Comparison of ENCODE assay signal across 11 cellular contexts in the genomic region with DNA sequence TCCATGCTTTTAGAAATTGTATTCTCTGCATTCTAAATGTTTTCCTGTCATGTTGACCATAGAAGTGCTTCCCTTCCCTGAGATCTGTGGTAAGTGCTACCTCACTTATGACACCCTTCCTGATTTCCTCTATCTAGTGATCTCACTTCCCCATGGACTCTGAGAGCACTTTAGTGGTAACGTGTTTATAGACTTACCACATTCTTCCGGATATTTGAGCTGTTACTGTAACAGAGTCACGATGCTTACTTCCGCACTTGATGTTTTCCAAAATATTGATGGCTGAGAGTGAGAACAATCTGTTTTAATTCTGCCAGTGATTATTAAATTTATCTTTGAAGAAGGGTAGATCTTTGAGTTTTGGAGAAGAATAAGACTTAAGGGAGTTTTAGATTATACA.
DNase-seq lines count a peak whose midpoint lies in the region; ATAC-seq and TF ChIP-seq lines count a peak whose summit lies in the region.
"Had no signal": no experiment of that assay in that cellular context is flagged by ENCODE, and none has a peak within 500 bp of the region (broad histone marks: within the 10 kb centered on the region; RNA-seq: fewer than 3 reads in every experiment).

No MANE protein-coding gene starts in this region.

- H3K36me3 Mint-ChIP-seq in activated CD4-positive, alpha-beta T cell treated with anti-CD3 and anti-CD28 coated beads, Interleukin-2, amount 10 ng/mL, durations not matched to agents 24 days and 14 days (ENCODE audit: low read depth) = peaks cover 39% of the 10 kb centered on the region
- peaks cover 22% of the 10 kb centered on the region for H3K36me3 Mint-ChIP-seq in stimulated activated memory B cell treated with anti-CD40 and anti-IgM and Interleukin-4, amounts not matched to agents 10 μg/mL and 1 μg/mL and 100 μg/mL, for 72 hours
- H3K36me3 Mint-ChIP-seq in progenitor cell of endocrine pancreas (ENCODE audit: insufficient read depth) = peaks cover 4% of the 10 kb centered on the region

- peak; percentile 51 for DNase-seq in activated CD4-positive, alpha-beta T cell treated with anti-CD3 and anti-CD28 coated beads, Interleukin-2, amount 10 ng/mL, durations not matched to agents 24 days and 14 days
- no peak for DNase-seq in activated CD4-positive, alpha-beta T cell treated with anti-CD3 and anti-CD28 coated beads for 4 hours
- peak; percentile 92 for DNase-seq in SKM-1 (lab: John Stamatoyannopoulos, UW; ENCODE audit: unreplicated experiment)
- peak; percentile 55 for DNase-seq in fibroblast of pulmonary artery (ENCODE audit: low read depth)
- no peak for DNase-seq in activated gamma-delta T cell (lab: John Stamatoyannopoulos, UW)
- no peak for DNase-seq in anterior cingulate cortex (lab: John Stamatoyannopoulos, UW)
- no peak for DNase-seq in progenitor cell of endocrine pancreas (ENCODE audit: low spot score, unreplicated experiment)
- DNase-seq: NCI-H2029 treated with DMSO at 0.1 percent for 48 hours, SHP77, substantia nigra had no signal

- intact Hi-C loops in activated CD4-positive, alpha-beta T cell treated with anti-CD3 and anti-CD28 coated beads, Interleukin-2, amount 10 ng/mL, durations not matched to agents 24 days and 14 days (cut with micrococcal nuclease) = loop anchor here (1.0 to 5.0 kb wide), 4 partner anchors 15 to 1403 kb away; a partner anchor contains a TSS

- H3K4me1 Mint-ChIP-seq in activated CD4-positive, alpha-beta T cell treated with anti-CD3 and anti-CD28 coated beads, Interleukin-2, amount 10 ng/mL, durations not matched to agents 24 days and 14 days = peaks cover 51% of the 10 kb centered on the region
- peaks cover 37% of the 10 kb centered on the region for H3K4me1 Mint-ChIP-seq in stimulated activated memory B cell treated with anti-CD40 and anti-IgM and Interleukin-4, amounts not matched to agents 10 μg/mL and 1 μg/mL and 100 μg/mL, for 72 hours
- H3K4me1 Mint-ChIP-seq in progenitor cell of endocrine pancreas (ENCODE audit: low read depth) = no peaks in the 10 kb centered on the region

- no peak overlapping the region for H3K4me3 ChIP-seq in fibroblast of pulmonary artery (replicated peaks; ENCODE audit: low read depth, low read length)

- peaks cover 40% of the 10 kb centered on the region for H3K9me3 Mint-ChIP-seq in activated CD4-positive, alpha-beta T cell treated with anti-CD3 and anti-CD28 coated beads, Interleukin-2, amount 10 ng/mL, durations not matched to agents 24 days and 14 days
- H3K9me3 Mint-ChIP-seq in stimulated activated memory B cell treated with anti-CD40 and anti-IgM and Interleukin-4, amounts not matched to agents 10 μg/mL and 1 μg/mL and 100 μg/mL, for 72 hours = peaks cover 45% of the 10 kb centered on the region
- H3K9me3 Mint-ChIP-seq in progenitor cell of endocrine pancreas (ENCODE audit: low read depth) = peaks cover 36% of the 10 kb centered on the region

- H3K4me3 Mint-ChIP-seq in activated CD4-positive, alpha-beta T cell treated with anti-CD3 and anti-CD28 coated beads, Interleukin-2, amount 10 ng/mL, durations not matched to agents 24 days and 14 days = peak overlapping the region; percentile 72
- no peak overlapping the region for H3K4me3 Mint-ChIP-seq in stimulated activated memory B cell treated with anti-CD40 and anti-IgM and Interleukin-4, amounts not matched to agents 10 μg/mL and 1 μg/mL and 100 μg/mL, for 72 hours
- H3K4me3 Mint-ChIP-seq in progenitor cell of endocrine pancreas (ENCODE audit: low read depth) = no peak overlapping the region

- peak overlapping the region; percentile 99 for H3K27ac Mint-ChIP-seq in activated CD4-positive, alpha-beta T cell treated with anti-CD3 and anti-CD28 coated beads, Interleukin-2, amount 10 ng/mL, durations not matched to agents 24 days and 14 days
- H3K27ac Mint-ChIP-seq in stimulated activated memory B cell treated with anti-CD40 and anti-IgM and Interleukin-4, amounts not matched to agents 10 μg/mL and 1 μg/mL and 100 μg/mL, for 72 hours = peak overlapping the region; percentile 93
- no peak overlapping the region for H3K27ac Mint-ChIP-seq in progenitor cell of endocrine pancreas

- no peaks in the 10 kb centered on the region for H3K27me3 Mint-ChIP-seq in activated CD4-positive, alpha-beta T cell treated with anti-CD3 and anti-CD28 coated beads, Interleukin-2, amount 10 ng/mL, durations not matched to agents 24 days and 14 days
- no peaks in the 10 kb centered on the region for H3K27me3 Mint-ChIP-seq in stimulated activated memory B cell treated with anti-CD40 and anti-IgM and Interleukin-4, amounts not matched to agents 10 μg/mL and 1 μg/mL and 100 μg/mL, for 72 hours
- H3K27me3 Mint-ChIP-seq in progenitor cell of endocrine pancreas = no peaks in the 10 kb centered on the region

- TF ChIP-seq CTCF in fibroblast of pulmonary artery (IDR thresholded peaks at IDR 0.05; ENCODE audit: low read length, missing control alignments) (no peak), progenitor cell of endocrine pancreas (IDR thresholded peaks at IDR 0.05; ENCODE audit: unreplicated experiment) (no peak)

- ATAC-seq in stimulated activated memory B cell treated with anti-CD40 and anti-IgM and Interleukin-4, amounts not matched to agents 10 μg/mL and 1 μg/mL and 100 μg/mL, for 72 hours = no peak

Comparison
In these comparisons a context has a peak if more than half of its experiments do, and no peak if none do; other contexts are left out.
1. DNase-seq: peak in activated CD4-positive, alpha-beta T cell treated with anti-CD3 and anti-CD28 coated beads, Interleukin-2, amount 10 ng/mL, durations not matched to agents 24 days and 14 days (single experiment), SKM-1 (single experiment) and fibroblast of pulmonary artery (single experiment); none in activated CD4-positive, alpha-beta T cell treated with anti-CD3 and anti-CD28 coated beads for 4 hours (0 of 2), activated gamma-delta T cell (single experiment), anterior cingulate cortex (0 of 58) and progenitor cell of endocrine pancreas (single experiment).